ENCODE assay signal across 27 cellular contexts in the genomic region with DNA sequence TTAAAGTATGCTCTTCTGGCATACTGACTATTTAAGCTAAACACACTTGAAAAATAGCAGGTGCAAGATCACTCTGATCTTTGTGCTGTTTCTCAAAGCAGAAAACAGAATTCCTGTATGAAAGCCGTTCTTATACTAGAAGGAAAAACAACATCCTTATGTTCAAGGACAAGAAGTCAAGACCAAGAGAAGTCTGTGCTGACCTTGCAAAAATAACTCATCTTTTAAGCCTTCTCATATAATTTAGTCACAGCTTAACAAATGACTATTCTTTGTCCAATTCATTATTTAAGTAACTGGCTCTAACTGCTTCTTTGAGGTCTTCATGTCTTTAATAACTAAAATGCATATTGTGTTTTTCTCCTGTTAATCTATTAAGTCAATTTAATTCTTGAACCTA.
"Had no signal": no experiment of that assay in that cellular context is flagged by ENCODE, and none has a peak within 500 bp of the region (broad histone marks: within the 10 kb centered on the region; RNA-seq: fewer than 3 reads in every experiment).

No MANE protein-coding gene starts in this region.

- FAIRE-seq: pancreas, small intestine, urothelium cell line had no signal

- H3K36me3 ChIP-seq: left ventricle myocardium inferior, pancreas, prostate gland, sigmoid colon, spleen, suprapubic skin, thoracic aorta, tibial artery, upper lobe of right lung had no signal

- DNase-seq: islet precursor cell; left ventricle myocardium inferior; mesendoderm; naive B cell; natural killer cell; nephron progenitor cell; nucleus accumbens; pancreas; posterior cingulate gyrus; retina; right cardiac atrium; sigmoid colon; small intestine; spleen; stimulated activated CD4-positive, alpha-beta T cell treated with anti-CD3 and anti-CD28 coated beads, Interleukin-4, amount 100 ng/mL, for 24 hours; stimulated activated naive CD4-positive, alpha-beta T cell; tibial artery; trophoblast cell; upper lobe of right lung had no signal

- H3K27ac ChIP-seq: left ventricle myocardium inferior, pancreas, prostate gland, sigmoid colon, spleen, suprapubic skin, thoracic aorta, tibial artery, upper lobe of right lung had no signal

- H3K4me3 ChIP-seq: left ventricle myocardium inferior, lung, pancreas, prostate gland, sigmoid colon, spleen, suprapubic skin, thoracic aorta, tibial artery, upper lobe of right lung had no signal

- H3K27ac Mint-ChIP-seq: mesothelial cell of epicardium; naive B cell; natural killer cell; nephron progenitor cell; stimulated activated effector memory CD8-positive, alpha-beta T cell treated with anti-CD3 and anti-CD28 coated beads, Interleukin-12 subunit alpha, Interleukin-12 subunit beta, amount 100 ng/mL, for 72 hours; stimulated activated naive CD8-positive, alpha-beta T cell treated with anti-CD3 and anti-CD28 coated beads, Interleukin-15, Interleukin-2, amounts not matched to agents 100 ng/mL and 50 ng/mL, for 24 hours had no signal

- H3K27me3 ChIP-seq: pancreas, sigmoid colon, spleen, suprapubic skin, tibial artery, upper lobe of right lung had no signal

- H3K4me1 Mint-ChIP-seq: naive B cell; natural killer cell; nephron progenitor cell; stimulated activated effector memory CD8-positive, alpha-beta T cell treated with anti-CD3 and anti-CD28 coated beads, Interleukin-12 subunit alpha, Interleukin-12 subunit beta, amount 100 ng/mL, for 72 hours had no signal

- ATAC-seq: natural killer cell; pancreas; right cardiac atrium; stimulated activated effector memory CD8-positive, alpha-beta T cell treated with anti-CD3 and anti-CD28 coated beads, Interleukin-12 subunit alpha, Interleukin-12 subunit beta, amount 100 ng/mL, for 72 hours; upper lobe of right lung had no signal

- H3K9me3 ChIP-seq: pancreas, prostate gland, sigmoid colon, suprapubic skin, thoracic aorta, tibial artery, upper lobe of right lung had no signal

- H3K36me3 Mint-ChIP-seq: naive B cell; natural killer cell; stimulated activated effector memory CD8-positive, alpha-beta T cell treated with anti-CD3 and anti-CD28 coated beads, Interleukin-12 subunit alpha, Interleukin-12 subunit beta, amount 100 ng/mL, for 72 hours had no signal

- H3K4me1 ChIP-seq: left ventricle myocardium inferior, pancreas, prostate gland, sigmoid colon, spleen, suprapubic skin, tibial artery, upper lobe of right lung had no signal

- H3K4me3 Mint-ChIP-seq: mesothelial cell of epicardium; naive B cell; natural killer cell; nephron progenitor cell; stimulated activated effector memory CD8-positive, alpha-beta T cell treated with anti-CD3 and anti-CD28 coated beads, Interleukin-12 subunit alpha, Interleukin-12 subunit beta, amount 100 ng/mL, for 72 hours; stimulated activated naive CD8-positive, alpha-beta T cell treated with anti-CD3 and anti-CD28 coated beads, Interleukin-15, Interleukin-2, amounts not matched to agents 100 ng/mL and 50 ng/mL, for 24 hours had no signal

- H3K9me3 Mint-ChIP-seq: nephron progenitor cell had no signal

- H3K27me3 Mint-ChIP-seq: naive B cell; stimulated activated naive CD8-positive, alpha-beta T cell treated with anti-CD3 and anti-CD28 coated beads, Interleukin-15, Interleukin-2, amounts not matched to agents 100 ng/mL and 50 ng/mL, for 24 hours had no signal
